14 cellular contexts compared by ENCODE assay signal in genomic region chr12:69002969-69003368, GRCh38.
DNase-seq lines count a peak whose midpoint lies in the region; ATAC-seq and TF ChIP-seq lines count a peak whose summit lies in the region.
"Had no signal": no experiment of that assay in that cellular context is flagged by ENCODE, and none has a peak within 500 bp of the region (broad histone marks: within the 10 kb centered on the region; RNA-seq: fewer than 3 reads in every experiment).

No MANE protein-coding gene starts in this region.

- WGBS in transverse colon (ENCODE audit: low coverage in 1 of 2), 2 donors, result 50 to 53% methylated on average over 4 of the region's 4 CpGs

- no peak for TF ChIP-seq EP300 in transverse colon (IDR thresholded peaks at IDR 0.05; ENCODE audit: low read depth)

- intact Hi-C loops in left colon (cut with DNase I, micrococcal nuclease), result no loop called here
- intact Hi-C loops in transverse colon (cut with DNase I; ENCODE audit: low total_unique reads), result no loop called here

- in situ Hi-C loops in transverse colon (cut with MboI; ENCODE audit: low pct_ligation_motif_present in 1 of 4, low pct_unique_long_range_greater_than_20kb in 1 of 4, low sequenced_read_pairs in 3 of 4), result no loop called here

- H3K9me3 ChIP-seq in SJSA1 (replicated peaks) (no peaks in the 10 kb centered on the region), transverse colon (no peaks in the 10 kb centered on the region)

- H3K4me3 ChIP-seq in SJSA1 (no peak overlapping the region), transverse colon (no peak overlapping the region)
- H3K4me3 ChIP-seq: BLaER1, GM12878 had no signal

- DNase-seq in EH (ENCODE audit: low read depth) (peak; percentile 77), SJSA1 (ENCODE audit: low read depth in 1 of 2, low spot score in 2 of 2) (peak in 1 of 2 experiments; percentile 60), left colon (no peak), transverse colon (no peak), left lobe of liver (ENCODE audit: low spot score) (no peak)
- no peak for DNase-seq in stimulated activated naive CD8-positive, alpha-beta T cell treated with anti-CD3 and anti-CD28 coated beads, Interleukin-15, Interleukin-2, amounts not matched to agents 100 U/mL and 50 U/mL, for 24 hours
- DNase-seq: CD4-positive, alpha-beta memory T cell; DMS153; DMS79; H9 had no signal

- H3K27me3 ChIP-seq in SJSA1 (replicated peaks) (no peaks in the 10 kb centered on the region), transverse colon (no peaks in the 10 kb centered on the region)
- H3K27me3 ChIP-seq: BLaER1 had no signal

- H3K36me3 ChIP-seq in SJSA1, result no peaks in the 10 kb centered on the region
- H3K36me3 ChIP-seq in transverse colon, result no peaks in the 10 kb centered on the region
- H3K36me3 ChIP-seq: BLaER1 had no signal

- no peak for TF ChIP-seq POLR2A in transverse colon (IDR thresholded peaks at IDR 0.05)

- H3K4me1 ChIP-seq in SJSA1 (replicated peaks) (peaks cover 77% of the 10 kb centered on the region), transverse colon (peaks cover 31 to 53% (median 40%) of the 10 kb centered on the region in 4 donors)

- H3K27ac ChIP-seq in SJSA1 (peak overlapping the region; percentile 23), transverse colon (peak overlapping the region in 3 of 4 donors; percentile 73 to 77 (median 73))
- H3K27ac ChIP-seq: 22Rv1, BLaER1 had no signal

- no peak for TF ChIP-seq CTCF in transverse colon (IDR thresholded peaks at IDR 0.05)

- ATAC-seq in left colon, result peak; percentile 65
- no peak for ATAC-seq in stimulated activated naive CD8-positive, alpha-beta T cell treated with anti-CD3 and anti-CD28 coated beads, Interleukin-15, Interleukin-2, amounts not matched to agents 100 U/mL and 50 U/mL, for 24 hours
- no peak for ATAC-seq in GM18511 (IDR thresholded peaks at IDR 0.05; ENCODE audit: unreplicated experiment)
- no peak for ATAC-seq in left lobe of liver
- ATAC-seq: GM12878 had no signal
